In genomic region chr5:23717486-23717885, GRCh38 we compare ENCODE assay signal across 24 cellular contexts.
"Had no signal": no experiment of that assay in that cellular context is flagged by ENCODE, and none has a peak within 500 bp of the region (broad histone marks: within the 10 kb centered on the region; RNA-seq: fewer than 3 reads in every experiment).

No MANE protein-coding gene starts in this region.

- ATAC-seq: gastrocnemius medialis; left lung; right lobe of liver; stimulated activated effector memory CD8-positive, alpha-beta T cell treated with anti-CD3 and anti-CD28 coated beads, Interleukin-12 subunit alpha, Interleukin-12 subunit beta, amount 100 ng/mL, for 72 hours; stimulated activated naive CD8-positive, alpha-beta T cell treated with anti-CD3 and anti-CD28 coated beads, Interleukin-15, amount 100 ng/mL, for 72 hours had no signal

- H3K4me1 ChIP-seq: esophagus squamous epithelium, left lung, right lobe of liver, tibial artery had no signal

- H3K4me3 Mint-ChIP-seq: activated naive CD4-positive, alpha-beta T cell treated with anti-CD3 and anti-CD28 coated beads for 36 hours; activated naive CD8-positive, alpha-beta T cell treated with anti-CD3 and anti-CD28 coated beads, Interleukin-2, amount 10 ng/mL, durations not matched to agents 7 days and 5 days; endodermal cell; stimulated activated effector memory CD8-positive, alpha-beta T cell treated with anti-CD3 and anti-CD28 coated beads, Interleukin-12 subunit alpha, Interleukin-12 subunit beta, amount 100 ng/mL, for 72 hours; stimulated activated naive CD8-positive, alpha-beta T cell treated with anti-CD3 and anti-CD28 coated beads, Interleukin-15, amount 100 ng/mL, for 72 hours had no signal

- H3K9me3 ChIP-seq: esophagus squamous epithelium, gastrocnemius medialis, left lung, right lobe of liver, tibial artery had no signal

- H3K36me3 ChIP-seq: esophagus squamous epithelium, gastrocnemius medialis, left lung, right lobe of liver, tibial artery had no signal

- H3K36me3 Mint-ChIP-seq: activated naive CD8-positive, alpha-beta T cell treated with anti-CD3 and anti-CD28 coated beads, Interleukin-2, amount 10 ng/mL, durations not matched to agents 7 days and 5 days; naive B cell; stimulated activated effector memory CD8-positive, alpha-beta T cell treated with anti-CD3 and anti-CD28 coated beads, Interleukin-12 subunit alpha, Interleukin-12 subunit beta, amount 100 ng/mL, for 72 hours had no signal

- H3K27me3 Mint-ChIP-seq: activated naive CD8-positive, alpha-beta T cell treated with anti-CD3 and anti-CD28 coated beads, Interleukin-2, amount 10 ng/mL, durations not matched to agents 7 days and 5 days; naive B cell; stimulated activated naive CD8-positive, alpha-beta T cell treated with anti-CD3 and anti-CD28 coated beads, Interleukin-15, amount 100 ng/mL, for 72 hours had no signal

- H3K27me3 ChIP-seq: esophagus squamous epithelium, gastrocnemius medialis, left lung, right lobe of liver, tibial artery had no signal

- H3K4me3 ChIP-seq: esophagus squamous epithelium, gastrocnemius medialis, left lung, lung, right lobe of liver, skin epidermis, tibial artery had no signal

- H3K9me3 Mint-ChIP-seq: endodermal cell had no signal

- DNase-seq: activated CD4-positive, alpha-beta T cell treated with anti-CD3 and anti-CD28 coated beads for 4 hours; activated CD4-positive, alpha-beta T cell treated with anti-CD3 and anti-CD28 coated beads, Interleukin-2, amount 50 U/mL, for 48 hours; activated CD4-positive, CD25-positive, alpha-beta regulatory T cell; activated naive CD4-positive, alpha-beta T cell treated with anti-CD3 and anti-CD28 coated beads for 36 hours; activated naive CD8-positive, alpha-beta T cell treated with anti-CD3 and anti-CD28 coated beads, Interleukin-2, amount 10 ng/mL, durations not matched to agents 7 days and 5 days; activated T-cell treated with anti-CD3 and anti-CD28 coated beads, Interleukin-2, amount 50 U/mL, for 48 hours; amniotic stem cell; cortex of kidney; endodermal cell; esophagus squamous epithelium; gastrocnemius medialis; hippocampal formation; kidney glomerular epithelial cell; left lung; naive B cell; nucleus accumbens; posterior cingulate gyrus; right lobe of liver; stimulated activated CD4-positive, alpha-beta T cell treated with anti-CD3 and anti-CD28 coated beads, Interleukin-1b, Interleukin-23, amount 100 ng/mL, for 48 hours; stimulated activated naive CD8-positive, alpha-beta T cell treated with anti-CD3 and anti-CD28 coated beads, Interleukin-15, amount 100 ng/mL, for 72 hours; tibial artery had no signal

- H3K4me1 Mint-ChIP-seq: activated naive CD8-positive, alpha-beta T cell treated with anti-CD3 and anti-CD28 coated beads, Interleukin-2, amount 10 ng/mL, durations not matched to agents 7 days and 5 days; endodermal cell; stimulated activated effector memory CD8-positive, alpha-beta T cell treated with anti-CD3 and anti-CD28 coated beads, Interleukin-12 subunit alpha, Interleukin-12 subunit beta, amount 100 ng/mL, for 72 hours; stimulated activated naive CD8-positive, alpha-beta T cell treated with anti-CD3 and anti-CD28 coated beads, Interleukin-15, amount 100 ng/mL, for 72 hours had no signal

- H3K27ac ChIP-seq: esophagus squamous epithelium, gastrocnemius medialis, left lung, right lobe of liver, skin epidermis, tibial artery had no signal

- H3K27ac Mint-ChIP-seq: activated naive CD4-positive, alpha-beta T cell treated with anti-CD3 and anti-CD28 coated beads for 36 hours; activated naive CD8-positive, alpha-beta T cell treated with anti-CD3 and anti-CD28 coated beads, Interleukin-2, amount 10 ng/mL, durations not matched to agents 7 days and 5 days; endodermal cell; stimulated activated effector memory CD8-positive, alpha-beta T cell treated with anti-CD3 and anti-CD28 coated beads, Interleukin-12 subunit alpha, Interleukin-12 subunit beta, amount 100 ng/mL, for 72 hours; stimulated activated naive CD8-positive, alpha-beta T cell treated with anti-CD3 and anti-CD28 coated beads, Interleukin-15, amount 100 ng/mL, for 72 hours had no signal
